ENCODE assay signal across 8 cellular contexts in the genomic region with DNA sequence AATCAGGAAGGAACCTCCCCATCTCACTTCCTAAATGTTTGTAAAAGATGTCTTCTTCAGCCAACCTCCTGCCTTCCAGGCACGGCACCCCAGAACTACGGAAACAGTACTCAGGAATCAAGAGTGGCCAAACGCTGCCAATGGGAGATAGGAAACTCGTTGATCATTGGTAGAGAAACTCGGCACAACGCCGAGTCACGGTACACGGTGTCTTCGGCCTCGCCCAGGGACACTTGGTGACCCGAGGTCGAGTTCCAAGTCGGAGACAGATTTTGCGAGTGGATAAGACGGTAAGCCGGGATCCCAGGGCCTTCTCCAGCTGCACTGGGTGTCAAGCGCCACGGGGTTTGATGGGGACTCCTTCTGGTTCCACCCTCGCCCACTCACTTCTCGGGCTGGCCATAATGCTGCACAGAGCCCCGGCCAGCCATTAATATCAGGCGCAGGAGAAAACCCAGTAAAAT. TPM values are rescaled to one million over a fixed set of nuclear protein-coding genes. Genes with fewer than 3 reads are reported as not detected.
A peak's percentile ranks its signal among the peaks of the same experiment; 100 is the strongest.
DNase-seq lines count a peak whose midpoint lies in the region; ATAC-seq and TF ChIP-seq lines count a peak whose summit lies in the region.

No MANE protein-coding gene starts in this region.

- peaks cover 26% of the 10 kb centered on the region for H3K4me1 Mint-ChIP-seq in stimulated activated naive CD8-positive, alpha-beta T cell treated with anti-CD3 and anti-CD28 coated beads, Interleukin-15, amount 100 ng/mL, for 72 hours

- H3K9me3 Mint-ChIP-seq in stimulated activated naive CD8-positive, alpha-beta T cell treated with anti-CD3 and anti-CD28 coated beads, Interleukin-15, amount 100 ng/mL, for 72 hours = no peaks in the 10 kb centered on the region

- H3K9me3 ChIP-seq in HUES48 (ENCODE audit: control insufficient read depth, insufficient read depth, low read length) (no peaks in the 10 kb centered on the region), SJCRH30 (replicated peaks) (no peaks in the 10 kb centered on the region), left lung (no peaks in the 10 kb centered on the region)

- intact Hi-C loops in left lung (cut with DNase I) = no loop called here

- H3K4me3 Mint-ChIP-seq in stimulated activated naive CD8-positive, alpha-beta T cell treated with anti-CD3 and anti-CD28 coated beads, Interleukin-15, amount 100 ng/mL, for 72 hours = peak overlapping the region; percentile 88 to 98

- ATAC-seq in GM21717 (IDR thresholded peaks at IDR 0.05; ENCODE audit: unreplicated experiment) (peak; percentile 38), left lung (peak; percentile 77)
- ATAC-seq in stimulated activated naive CD8-positive, alpha-beta T cell treated with anti-CD3 and anti-CD28 coated beads, Interleukin-15, amount 100 ng/mL, for 72 hours = peak; percentile 24

- peak overlapping the region; percentile 88 to 97 for H3K27ac Mint-ChIP-seq in stimulated activated naive CD8-positive, alpha-beta T cell treated with anti-CD3 and anti-CD28 coated beads, Interleukin-15, amount 100 ng/mL, for 72 hours

- H3K27me3 ChIP-seq in HUES48 (ENCODE audit: control insufficient read depth, insufficient read depth, low read length) (no peaks in the 10 kb centered on the region), SJCRH30 (no peaks in the 10 kb centered on the region), left lung (no peaks in the 10 kb centered on the region)

- peaks cover 34% of the 10 kb centered on the region for H3K4me1 ChIP-seq in HUES48 (ENCODE audit: control insufficient read depth, insufficient read depth, low read length)
- peaks cover 18% of the 10 kb centered on the region for H3K4me1 ChIP-seq in SJCRH30
- peaks cover 0 to 31% of the 10 kb centered on the region in 2 donors for H3K4me1 ChIP-seq in left lung

- peak; percentile 79 for DNase-seq in DMS53 (lab: John Stamatoyannopoulos, UW)
- DNase-seq in DMS53 treated with DMSO at 0.1 percent for 48 hours (lab: John Stamatoyannopoulos, UW; ENCODE audit: unreplicated experiment) = no peak
- peak; percentile 67 to 78 for DNase-seq in SJCRH30
- DNase-seq in dedifferentiated amniotic fluid mesenchymal stem cell (ENCODE audit: extremely low spot score) = peak; percentile 42
- peak; percentile 71 to 79 for DNase-seq in left lung
- no peak for DNase-seq in stimulated activated naive CD8-positive, alpha-beta T cell treated with anti-CD3 and anti-CD28 coated beads, Interleukin-15, amount 100 ng/mL, for 72 hours

- H3K36me3 ChIP-seq in HUES48 (ENCODE audit: control insufficient read depth, insufficient read depth, low read length) (no peaks in the 10 kb centered on the region), SJCRH30 (no peaks in the 10 kb centered on the region), left lung (no peaks in the 10 kb centered on the region)

- H3K4me3 ChIP-seq in HUES48 (ENCODE audit: low read depth, low read length) = peak overlapping the region; percentile 91
- peak overlapping the region; percentile 88 for H3K4me3 ChIP-seq in SJCRH30
- peak overlapping the region; percentile 79 to 89 for H3K4me3 ChIP-seq in left lung

- H3K27ac ChIP-seq in HUES48 (ENCODE audit: low read depth, low read length) (peak overlapping the region; percentile 92), SJCRH30 (peak overlapping the region; percentile 75), left lung (peak overlapping the region; percentile 76 to 92)

- TF ChIP-seq CTCF in left lung (IDR thresholded peaks at IDR 0.05) = no peak

- H3K27me3 Mint-ChIP-seq in stimulated activated naive CD8-positive, alpha-beta T cell treated with anti-CD3 and anti-CD28 coated beads, Interleukin-15, amount 100 ng/mL, for 72 hours = no peaks in the 10 kb centered on the region

- peak overlapping the region; percentile 56 for H3K9ac ChIP-seq in HUES48 (ENCODE audit: low read depth, low read length)

RNA-seq across cellular contexts. Expression of a gene that starts 0.3 kb away (rescaled TPM):
- 3.0 and 3.1 TPM in 2 replicates for total RNA-seq in SJCRH30 (2014; rRNA removed; shearing (Covaris generic))
- total RNA-seq in left lung = 1 to 10 TPM; 5.1 to 6.3 TPM

RNA-seq across cellular contexts. Expression of a gene that starts 0.4 kb away (rescaled TPM):
- 51.0 and 69.3 TPM in 2 replicates for total RNA-seq in SJCRH30 (2014; rRNA removed; shearing (Covaris generic))
- 1 to 10 TPM; 5.7 to 7.1 TPM for total RNA-seq in left lung

Comparison
In these comparisons a context has a peak if more than half of its experiments do, and no peak if none do; other contexts are left out.
1. DNase-seq: peak in DMS53 (single experiment), SJCRH30 (2 of 2), dedifferentiated amniotic fluid mesenchymal stem cell (single experiment) and left lung (2 of 2); none in DMS53 treated with DMSO at 0.1 percent for 48 hours (single experiment) and stimulated activated naive CD8-positive, alpha-beta T cell treated with anti-CD3 and anti-CD28 coated beads, Interleukin-15, amount 100 ng/mL, for 72 hours (0 of 2).
2. ATAC-seq: peak in every context shown above with its lines; median percentile 77 in left lung; 38 in GM21717; 24 in stimulated activated naive CD8-positive, alpha-beta T cell treated with anti-CD3 and anti-CD28 coated beads, Interleukin-15, amount 100 ng/mL, for 72 hours.
3. Peak in every context shown above with its lines, with median percentiles within 50 percentile points of each other: H3K27ac ChIP-seq and H3K4me3 ChIP-seq.